ENCODE assay signal across 7 cellular contexts in genomic region chr18:47725656-47726055, GRCh38.
"Had no signal": no experiment of that assay in that cellular context is flagged by ENCODE, and none has a peak within 500 bp of the region (broad histone marks: within the 10 kb centered on the region; RNA-seq: fewer than 3 reads in every experiment).

No MANE protein-coding gene starts in this region.

- H2AFZ ChIP-seq: GM23248 had no signal

- H3K4me3 Mint-ChIP-seq: H9 had no signal

- DNase-seq: GM23248, H9, HCEC 1CT, IMR-90 had no signal

- FAIRE-seq: H1, H54, HTR-8/SVneo had no signal

- H3K27ac ChIP-seq: GM23248 had no signal

- H3K9me3 Mint-ChIP-seq: H9 had no signal

- H3K27ac Mint-ChIP-seq: H9 had no signal

- H3K4me3 ChIP-seq: GM23248 had no signal
